30 cellular contexts compared by ENCODE assay signal in the genomic region with DNA sequence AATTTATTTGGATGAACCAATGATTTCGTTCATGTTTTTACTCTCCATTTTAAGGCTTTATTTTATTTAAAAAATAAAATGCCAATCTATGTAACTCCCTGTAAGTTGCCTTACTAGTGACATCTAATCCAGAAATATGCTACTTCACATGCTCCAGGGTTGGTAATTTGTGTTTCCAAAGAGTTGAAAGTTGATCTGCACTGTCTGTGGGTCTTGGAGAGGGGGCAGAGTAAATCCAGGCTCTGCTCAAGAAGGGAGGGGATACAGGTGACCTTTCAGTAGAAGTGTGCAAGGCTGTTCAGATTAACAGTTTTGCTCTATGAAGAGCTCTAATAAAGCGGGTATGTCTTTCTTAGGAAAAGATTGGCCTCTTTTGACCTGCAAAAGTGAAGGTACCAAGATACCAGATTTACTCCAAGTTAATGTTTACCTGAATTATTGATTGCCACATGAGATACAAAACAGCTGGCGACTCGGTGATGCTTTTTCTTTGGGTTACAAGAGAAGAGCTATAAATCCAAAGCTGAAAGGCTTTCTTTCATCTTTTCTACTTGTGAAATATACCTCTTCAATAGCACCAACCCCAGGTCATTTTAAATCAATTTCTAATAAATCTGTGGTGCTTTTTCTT.
DNase-seq lines count a peak whose midpoint lies in the region; ATAC-seq, FAIRE-seq and TF ChIP-seq lines count a peak whose summit lies in the region.
"Had no signal": no experiment of that assay in that cellular context is flagged by ENCODE, and none has a peak within 500 bp of the region (broad histone marks: within the 10 kb centered on the region; RNA-seq: fewer than 3 reads in every experiment).

No MANE protein-coding gene starts in this region.

- H3K14ac ChIP-seq in H9 (ENCODE audit: insufficient read depth, low read length), result no peak overlapping the region

- H3K4me1 ChIP-seq in A549 (peaks cover 11% of the 10 kb centered on the region), H9 (ENCODE audit: insufficient read depth, low read length) (no peaks in the 10 kb centered on the region), body of pancreas (peaks cover 47% of the 10 kb centered on the region), adrenal gland (replicated peaks in 1 of 2) (no peaks in the 10 kb centered on the region)
- H3K4me1 ChIP-seq: SJCRH30 had no signal

- TF ChIP-seq POLR2A in A549 (IDR thresholded peaks at IDR 0.05; ENCODE audit: low read length) (no peak), body of pancreas (IDR thresholded peaks at IDR 0.05) (no peak), adrenal gland (IDR thresholded peaks at IDR 0.05) (no peak)

- H2BK15ac ChIP-seq in H9 (ENCODE audit: low read depth, low read length), result no peak overlapping the region

- TF ChIP-seq CTCF in A549 (IDR thresholded peaks at IDR 0.05), result no peak
- TF ChIP-seq CTCF in H9 (conservative IDR thresholded peaks at IDR 0.05), result no peak
- TF ChIP-seq CTCF in body of pancreas (IDR thresholded peaks at IDR 0.05), result no peak
- no peak for TF ChIP-seq CTCF in nephron progenitor cell (IDR thresholded peaks at IDR 0.05)
- no peak for TF ChIP-seq CTCF in adrenal gland (IDR thresholded peaks at IDR 0.05)

- H2BK20ac ChIP-seq in H9 (ENCODE audit: low read depth, low read length, poor library complexity, severe bottlenecking), result no peak overlapping the region

- CTCF ChIA-PET in A549 (lab: Yijun Ruan, JAX), result no interaction called here
- CTCF ChIA-PET in activated CD4-positive, alpha-beta T cell treated with anti-CD3 and anti-CD28 coated beads, Interleukin-2, amount 10 ng/mL, durations not matched to agents 7 days and 5 days (lab: Charles Lee), result no interaction called here

- no peak for TF ChIP-seq EP300 in A549 (IDR thresholded peaks at IDR 0.05)

- no peak overlapping the region for H2AK5ac ChIP-seq in H9 (ENCODE audit: insufficient read length, low read length)

- H3K9me3 ChIP-seq in A549 (no peaks in the 10 kb centered on the region), H9 (ENCODE audit: control insufficient read depth, low read depth, low read length) (no peaks in the 10 kb centered on the region), body of pancreas (no peaks in the 10 kb centered on the region), adrenal gland (replicated peaks in 1 of 3) (no peaks in the 10 kb centered on the region)
- H3K9me3 ChIP-seq: SJCRH30 had no signal

- no peak overlapping the region for H4K8ac ChIP-seq in H9 (replicated peaks; ENCODE audit: insufficient read length, low read depth, low read length)

- H3K27ac Mint-ChIP-seq in H9 (no peak overlapping the region; a peak in 1 of 7 replicates), nephron progenitor cell (peak overlapping the region; percentile 7)
- H3K27ac Mint-ChIP-seq in activated CD4-positive, alpha-beta T cell treated with anti-CD3 and anti-CD28 coated beads, Interleukin-2, amount 10 ng/mL, durations not matched to agents 7 days and 5 days, result no peak overlapping the region
- H3K27ac Mint-ChIP-seq: CD4-positive, alpha-beta T cell had no signal

- H3K79me1 ChIP-seq in H9 (ENCODE audit: insufficient read depth, low read depth, low read length, poor library complexity, severe bottlenecking), result no peaks in the 10 kb centered on the region

- intact Hi-C loops in body of pancreas (cut with DNase I) (no loop called here), adrenal gland (cut with DNase I) (no loop called here)

- no peak overlapping the region for H2BK5ac ChIP-seq in H9 (ENCODE audit: insufficient read length, low read length)

- H3K18ac ChIP-seq in H9 (ENCODE audit: insufficient read length, low read depth, low read length), result no peak overlapping the region

- H3K27me3 ChIP-seq in H9 (ENCODE audit: insufficient read depth, low read length), result no peaks in the 10 kb centered on the region
- H3K27me3 ChIP-seq in body of pancreas, result no peaks in the 10 kb centered on the region
- no peaks in the 10 kb centered on the region for H3K27me3 ChIP-seq in adrenal gland
- H3K27me3 ChIP-seq: BLaER1 treated with 17β-estradiol and CSF1 and Interleukin-3, amounts not matched to agents 10 nM and 100 nM; SJCRH30 had no signal

- no peaks in the 10 kb centered on the region for H3K79me2 ChIP-seq in H9 (ENCODE audit: insufficient read depth, low read length)

- H3K4me3 ChIP-seq in A549, result no peak overlapping the region
- no peak overlapping the region for H3K4me3 ChIP-seq in body of pancreas
- H3K4me3 ChIP-seq in adrenal gland, result no peak overlapping the region
- H3K4me3 ChIP-seq: BLaER1 treated with 17β-estradiol and CSF1 and Interleukin-3, amounts not matched to agents 10 nM and 100 nM; K562; PC-9; SJCRH30 had no signal

- 49% methylated on average over 4 of the region's 4 CpGs for WGBS in A549 (ENCODE audit: missing lambda C conversion rate)
- WGBS in H9 (ENCODE audit: extremely low coverage, insufficient read length, low lambda C conversion rate), result no CpG with 5 or more reads among the region's 4 CpGs
- 29 to 31% methylated on average over 4 of the region's 4 CpGs for WGBS in body of pancreas, 2 donors
- WGBS in adrenal gland, 4 donors, result 79 to 93% (median 87%) methylated on average over 4 of the region's 4 CpGs

- POLR2A ChIA-PET in A549 (lab: Yijun Ruan, JAX), result no interaction called here
- POLR2A ChIA-PET in activated CD4-positive, alpha-beta T cell treated with anti-CD3 and anti-CD28 coated beads, Interleukin-2, amount 10 ng/mL, durations not matched to agents 7 days and 5 days (lab: Charles Lee), result no interaction called here

- no peak for FAIRE-seq in A549 (lab: Jason Lieb, UNC)
- FAIRE-seq: A204.1, GM12891, K562 had no signal

- no peaks in the 10 kb centered on the region for H3K36me3 ChIP-seq in body of pancreas (replicated peaks in 1 of 2; ENCODE audit: insufficient read depth in 1 of 2, low read depth in 2 of 2)
- H3K36me3 ChIP-seq in adrenal gland (replicated peaks in 1 of 2), result no peaks in the 10 kb centered on the region
- H3K36me3 ChIP-seq: BLaER1 treated with 17β-estradiol and CSF1 and Interleukin-3, amounts not matched to agents 10 nM and 100 nM; SJCRH30 had no signal

- no peak for ATAC-seq in A549
- peak; percentile 87 for ATAC-seq in body of pancreas
- ATAC-seq in HG03460 (IDR thresholded peaks at IDR 0.05; ENCODE audit: unreplicated experiment), result no peak
- ATAC-seq: K562, Right ventricle myocardium inferior had no signal

- no peak overlapping the region for H3K4ac ChIP-seq in H9 (ENCODE audit: low read depth, low read length)

- H3K4me2 ChIP-seq in A549, result peak overlapping the region; percentile 34; the same call in 2 of the 3 replicates
- H3K4me2 ChIP-seq in H9 (ENCODE audit: insufficient read depth, insufficient read length, low read length), result no peak overlapping the region
- H3K4me2 ChIP-seq: PC-9 had no signal

- no peak for DNase-seq in A549 (ENCODE audit: low read depth in 1 of 2, low spot score in 1 of 2)
- DNase-seq in H9, result no peak
- peak; percentile 32 to 57 (median 52) for DNase-seq in body of pancreas
- DNase-seq in nephron progenitor cell, result no peak
- DNase-seq in NCI-H2029 treated with DMSO at 0.1 percent for 48 hours (lab: John Stamatoyannopoulos, UW), result no peak
- no peak for DNase-seq in adrenal gland
- no peak for DNase-seq in activated CD4-positive, alpha-beta T cell treated with anti-CD3 and anti-CD28 coated beads, Interleukin-2, amount 10 ng/mL, durations not matched to agents 7 days and 5 days
- DNase-seq: CD4-positive, alpha-beta T cell; COR-L47; DMS79; EL; GDM1; GOT3; HCEC 1CT; NCI-H1105; NCI-H1436 treated with DMSO at 0.1 percent for 48 hours; NCI-H1930; NCI-H446; NCI-H524 treated with DMSO at 0.1 percent for 48 hours; NCI-H774; NK-92 treated with Interleukin-12 subunit alpha and Interleukin-12 subunit beta, amount 100 ng/mL, for 24 hours; PC-9; SJCRH30 had no signal

- no peak overlapping the region for H2BK120ac ChIP-seq in H9 (ENCODE audit: low read depth, low read length, poor library complexity, severe bottlenecking)

- H4K5ac ChIP-seq in H9 (ENCODE audit: insufficient read length, low read depth, low read length), result no peak overlapping the region

- no peak overlapping the region for H3K9ac ChIP-seq in H9 (ENCODE audit: extremely low read depth, insufficient read length, low read length)
- H3K9ac ChIP-seq: BLaER1 treated with 17β-estradiol and CSF1 and Interleukin-3, amounts not matched to agents 10 nM and 100 nM had no signal

- H2AFZ ChIP-seq in H9 (ENCODE audit: low read length), result no peak overlapping the region
- H2AFZ ChIP-seq: PC-9 had no signal

- H3K36me3 Mint-ChIP-seq in H9 (ENCODE audit: insufficient read depth in 1 of 3, low read depth in 3 of 3) (no peaks in the 10 kb centered on the region), nephron progenitor cell (ENCODE audit: low read depth) (no peaks in the 10 kb centered on the region)
- H3K36me3 Mint-ChIP-seq in activated CD4-positive, alpha-beta T cell treated with anti-CD3 and anti-CD28 coated beads, Interleukin-2, amount 10 ng/mL, durations not matched to agents 7 days and 5 days (ENCODE audit: low read depth), result no peaks in the 10 kb centered on the region

- H3K27me3 Mint-ChIP-seq in H9 (ENCODE audit: low read depth), result no peaks in the 10 kb centered on the region
- no peaks in the 10 kb centered on the region for H3K27me3 Mint-ChIP-seq in nephron progenitor cell (ENCODE audit: low read depth, poor library complexity)
- no peaks in the 10 kb centered on the region for H3K27me3 Mint-ChIP-seq in activated CD4-positive, alpha-beta T cell treated with anti-CD3 and anti-CD28 coated beads, Interleukin-2, amount 10 ng/mL, durations not matched to agents 7 days and 5 days
- H3K27me3 Mint-ChIP-seq: CD4-positive, alpha-beta T cell had no signal

- H4K91ac ChIP-seq in H9 (ENCODE audit: insufficient read length, low read depth, low read length), result no peak overlapping the region

- H3K27ac ChIP-seq in A549 (no peak overlapping the region), H9 (ENCODE audit: insufficient read length, low read depth, low read length) (no peak overlapping the region), body of pancreas (peak overlapping the region in 3 of 4 donors; percentile 5 to 70 (median 58)), adrenal gland (no peak overlapping the region)
- H3K27ac ChIP-seq: HL-60, PC-9, SJCRH30 had no signal

- H3T11ph ChIP-seq in H9 (ENCODE audit: low read length), result peak overlapping the region; percentile 36

- H3K4me1 Mint-ChIP-seq in H9, result no peaks in the 10 kb centered on the region
- peaks cover 34% of the 10 kb centered on the region for H3K4me1 Mint-ChIP-seq in nephron progenitor cell
- H3K4me1 Mint-ChIP-seq in activated CD4-positive, alpha-beta T cell treated with anti-CD3 and anti-CD28 coated beads, Interleukin-2, amount 10 ng/mL, durations not matched to agents 7 days and 5 days, result no peaks in the 10 kb centered on the region

- TF ChIP-seq RAD21 in A549 (conservative IDR thresholded peaks at IDR 0.05 in 1 of 2, IDR thresholded peaks at IDR 0.05 in 1 of 2), result no peak

- H3K23ac ChIP-seq in H9 (ENCODE audit: insufficient read length, low read depth, low read length), result no peak overlapping the region

- no peak overlapping the region for H2BK12ac ChIP-seq in H9 (ENCODE audit: insufficient read length, low read depth, low read length)

- no peak overlapping the region for H3K56ac ChIP-seq in H9 (ENCODE audit: insufficient read length, low read depth, low read length)

- H3K4me3 Mint-ChIP-seq in H9 (no peak overlapping the region), nephron progenitor cell (no peak overlapping the region)
- no peak overlapping the region for H3K4me3 Mint-ChIP-seq in activated CD4-positive, alpha-beta T cell treated with anti-CD3 and anti-CD28 coated beads, Interleukin-2, amount 10 ng/mL, durations not matched to agents 7 days and 5 days
- H3K4me3 Mint-ChIP-seq: CD4-positive, alpha-beta T cell had no signal

- no peaks in the 10 kb centered on the region for H4K20me1 ChIP-seq in H9 (ENCODE audit: control insufficient read depth, insufficient read depth, insufficient read length)
- H4K20me1 ChIP-seq: BLaER1 treated with 17β-estradiol and CSF1 and Interleukin-3, amounts not matched to agents 10 nM and 100 nM had no signal

- H3K23me2 ChIP-seq in H9 (ENCODE audit: insufficient read length, low read depth, low read length, poor library complexity, severe bottlenecking), result no peaks in the 10 kb centered on the region

- H3K9me3 Mint-ChIP-seq in H9 (no peaks in the 10 kb centered on the region), nephron progenitor cell (peaks cover 9% of the 10 kb centered on the region)
- no peaks in the 10 kb centered on the region for H3K9me3 Mint-ChIP-seq in activated CD4-positive, alpha-beta T cell treated with anti-CD3 and anti-CD28 coated beads, Interleukin-2, amount 10 ng/mL, durations not matched to agents 7 days and 5 days

Comparison
In these comparisons a context has a peak if more than half of its experiments do, and no peak if none do; other contexts are left out.
1. DNase-seq: peak in body of pancreas (4 of 4); none in A549 (0 of 2), H9 (single experiment), nephron progenitor cell (single experiment), NCI-H2029 treated with DMSO at 0.1 percent for 48 hours (single experiment), adrenal gland (0 of 7) and activated CD4-positive, alpha-beta T cell treated with anti-CD3 and anti-CD28 coated beads, Interleukin-2, amount 10 ng/mL, durations not matched to agents 7 days and 5 days (single experiment).
2. H3K27ac ChIP-seq: peak in body of pancreas (3 of 4); none in A549 (0 of 2), H9 (single experiment) and adrenal gland (0 of 5).